8 cellular contexts compared by ENCODE assay signal in genomic region chr7:45136106-45137060, GRCh38. TPM values are rescaled to one million over a fixed set of nuclear protein-coding genes. Genes with fewer than 3 reads are reported as not detected.
DNase-seq lines count a peak whose midpoint lies in the region; ATAC-seq and TF ChIP-seq lines count a peak whose summit lies in the region.

No MANE protein-coding gene starts in this region.

- no peak overlapping the region for H3K4me3 ChIP-seq in Jurkat, Clone E6-1 (ENCODE audit: low read length)

- DNase-seq in Jurkat, Clone E6-1 (ENCODE audit: low read depth, low spot score), result peak; percentile 82
- DNase-seq in OCI-M1 (lab: John Stamatoyannopoulos, UW), result peak; percentile 80
- peak; percentile 51 for DNase-seq in activated T-cell treated with anti-CD3 and anti-CD28 coated beads for 24 hours (ENCODE audit: low read depth)
- peak; percentile 58 for DNase-seq in natural killer cell
- peak; percentile 25 to 81 (median 57) for DNase-seq in stimulated activated naive CD4-positive, alpha-beta T cell (lab: John Stamatoyannopoulos, UW)

- peaks cover 12 to 23% of the 10 kb centered on the region in 2 donors for H3K4me1 Mint-ChIP-seq in natural killer cell

- no peaks in the 10 kb centered on the region for H3K36me3 Mint-ChIP-seq in natural killer cell

- TF ChIP-seq CTCF in GM12874 (IDR thresholded peaks at IDR 0.05; ENCODE audit: insufficient read depth, low read depth, low read length) (peak; percentile 77), natural killer cell (IDR thresholded peaks at IDR 0.05) (peak; percentile 83)

- H3K27ac Mint-ChIP-seq in natural killer cell, result peak overlapping the region in 1 of 2 donors; percentile 63

- peaks cover 0 to 8% of the 10 kb centered on the region in 2 donors for H3K27me3 Mint-ChIP-seq in natural killer cell (ENCODE audit: low read depth in 2 of 2)

- ATAC-seq in esophagus mucosa (peak; percentile 78), natural killer cell (peak; percentile 86 to 98 (median 97)), HG03039 (IDR thresholded peaks at IDR 0.05; ENCODE audit: unreplicated experiment) (no peak)

- intact Hi-C loops in natural killer cell (cut with micrococcal nuclease), result loop anchor here (1.0 to 5.0 kb wide), 6 partner anchors 59 to 549 kb away; no protein-coding TSS in a partner anchor

- no peaks in the 10 kb centered on the region for H3K9me3 Mint-ChIP-seq in natural killer cell

- no peak overlapping the region for H3K4me3 Mint-ChIP-seq in natural killer cell

RNA-seq across cellular contexts. Expression of gene RAMP3, which starts 21.2 kb away (rescaled TPM):
- not detected for polyA plus RNA-seq in Jurkat, Clone E6-1 (2012; ENCODE audit: insufficient read depth, insufficient read length)
- total RNA-seq in esophagus mucosa (7.8 TPM), natural killer cell (not detected)

RNA-seq across cellular contexts. Expression of gene TBRG4, which starts 24.9 kb away (rescaled TPM):
- polyA plus RNA-seq in Jurkat, Clone E6-1 (2012; ENCODE audit: insufficient read depth, insufficient read length), result 106 TPM
- 51.9 TPM for total RNA-seq in esophagus mucosa
- total RNA-seq in natural killer cell, result 10 to 100 TPM; 48.6 to 56.7 (median 55.9) TPM

RNA-seq across cellular contexts. Expression of gene NACAD, which starts 47.6 kb away (rescaled TPM):
- not detected for polyA plus RNA-seq in Jurkat, Clone E6-1 (2012; ENCODE audit: insufficient read depth, insufficient read length)
- 0.20 TPM for total RNA-seq in esophagus mucosa
- total RNA-seq in natural killer cell, result 1 to 10 TPM in 1 of 3 donors, under 1 TPM in 2; 0.75 to 1.7 (median 0.78) TPM
